1 cellular context compared by ENCODE assay signal in genomic region chr11:70111269-70112016, GRCh38.
A peak's percentile ranks its signal among the peaks of the same experiment; 100 is the strongest.
TF ChIP-seq lines count a peak whose summit lies in the region.

No MANE protein-coding gene starts in this region.

TF ChIP-seq in K562, 482 proteins besides CTCF, POLR2A, EP300 and RAD21 (continued from another document and continues in another):
- TF ChIP-seq ATF4 (CRISPR knock-in tag; IDR thresholded peaks at IDR 0.05) (no peak), HDAC8 (tag; IDR thresholded peaks at IDR 0.05) (no peak), KDM5B (IDR thresholded peaks at IDR 0.05; ENCODE audit: insufficient replicate concordance, low read depth, low read length) (peak; percentile 23), SP1 (CRISPR knock-in tag; IDR thresholded peaks at IDR 0.05) (peak; percentile 47; the same call in 1 of the 2 replicates), SREBF2 (CRISPR knock-in tag; IDR thresholded peaks at IDR 0.05) (no peak), ZBTB1 (CRISPR knock-in tag; IDR thresholded peaks at IDR 0.05; ENCODE audit: borderline replicate concordance, low read depth) (no peak), E4F1 (CRISPR knock-in tag; IDR thresholded peaks at IDR 0.05; ENCODE audit: borderline replicate concordance) (no peak), ZC3H8 (IDR thresholded peaks at IDR 0.05) (no peak), ZNF518B (CRISPR knock-in tag; IDR thresholded peaks at IDR 0.05) (no peak), ZNF124 (CRISPR knock-in tag; IDR thresholded peaks at IDR 0.05) (no peak), ID3 (CRISPR knock-in tag; IDR thresholded peaks at IDR 0.05) (no peak), ID3 (tag; IDR thresholded peaks at IDR 0.05) (peak; percentile 98), SRSF3 (IDR thresholded peaks at IDR 0.05; ENCODE audit: insufficient read depth, low read length) (no peak), SMARCB1 (IDR thresholded peaks at IDR 0.05; ENCODE audit: insufficient read length, low read depth) (no peak), RCOR1 (IDR thresholded peaks at IDR 0.05; ENCODE audit: borderline replicate concordance in 1 of 2, low read depth in 2 of 2, low read length in 2 of 2) (peak in 1 of 2 experiments; percentile 74; a peak in 2 of 4 replicates), NFYB (IDR thresholded peaks at IDR 0.05; ENCODE audit: extremely low read depth, insufficient read length) (no peak), FOXO4 (CRISPR knock-in tag; IDR thresholded peaks at IDR 0.05) (no peak), ZBTB11 (CRISPR knock-in tag; IDR thresholded peaks at IDR 0.05) (peak in 1 of 3 experiments; percentile 52; a peak in 2 of 6 replicates), DIDO1 (tag; IDR thresholded peaks at IDR 0.05; ENCODE audit: low read depth) (no peak), TAL1 (IDR thresholded peaks at IDR 0.05) (no peak), TSC22D4 (tag; IDR thresholded peaks at IDR 0.05) (no peak), ZFPM2 (CRISPR knock-in tag; IDR thresholded peaks at IDR 0.05) (no peak), SMAD1 (IDR thresholded peaks at IDR 0.05; ENCODE audit: low read depth, low read length, partially characterized antibody) (no peak), PATZ1 (CRISPR knock-in tag; IDR thresholded peaks at IDR 0.05; ENCODE audit: borderline replicate concordance) (no peak), PTRF (tag; IDR thresholded peaks at IDR 0.05) (no peak), PHF20 (IDR thresholded peaks at IDR 0.05; ENCODE audit: partially characterized antibody) (no peak), TAF7 (tag; IDR thresholded peaks at IDR 0.05) (no peak), NFIC (IDR thresholded peaks at IDR 0.05) (no peak), ZNF232 (CRISPR knock-in tag; IDR thresholded peaks at IDR 0.05) (no peak), HMG20B (CRISPR knock-in tag; IDR thresholded peaks at IDR 0.05) (no peak), NFRKB (IDR thresholded peaks at IDR 0.05; ENCODE audit: low read depth) (no peak), MEF2A (IDR thresholded peaks at IDR 0.05; ENCODE audit: control insufficient read depth, low read depth, low read length) (no peak), ZNF644 (tag; IDR thresholded peaks at IDR 0.05; ENCODE audit: low read depth) (0 out of 2 replicates have a peak, but pooled peaks have one; percentile 48), CLOCK (CRISPR knock-in tag; IDR thresholded peaks at IDR 0.05; ENCODE audit: borderline replicate concordance) (no peak), SNAPC5 (CRISPR knock-in tag; IDR thresholded peaks at IDR 0.05) (no peak), TRIM24 (IDR thresholded peaks at IDR 0.05) (no peak), BDP1 (IDR thresholded peaks at IDR 0.05; ENCODE audit: insufficient read depth, insufficient read length) (no peak), ETV1 (tag; conservative IDR thresholded peaks at IDR 0.05; ENCODE audit: low read depth) (peak; percentile 70), E2F4 (CRISPR knock-in tag; IDR thresholded peaks at IDR 0.05; ENCODE audit: low read depth) (no peak), POLR2G (IDR thresholded peaks at IDR 0.05; ENCODE audit: low read depth, low read length) (peak; percentile 54; the same call in 1 of the 2 replicates), HIVEP1 (CRISPR knock-in tag; IDR thresholded peaks at IDR 0.05) (no peak), COPS2 (conservative IDR thresholded peaks at IDR 0.05) (no peak), ZNF449 (CRISPR knock-in tag; IDR thresholded peaks at IDR 0.05) (no peak), NR4A1 (CRISPR knock-in tag; IDR thresholded peaks at IDR 0.05) (no peak), NR4A1 (tag; IDR thresholded peaks at IDR 0.05) (no peak)
